In the genomic region with DNA sequence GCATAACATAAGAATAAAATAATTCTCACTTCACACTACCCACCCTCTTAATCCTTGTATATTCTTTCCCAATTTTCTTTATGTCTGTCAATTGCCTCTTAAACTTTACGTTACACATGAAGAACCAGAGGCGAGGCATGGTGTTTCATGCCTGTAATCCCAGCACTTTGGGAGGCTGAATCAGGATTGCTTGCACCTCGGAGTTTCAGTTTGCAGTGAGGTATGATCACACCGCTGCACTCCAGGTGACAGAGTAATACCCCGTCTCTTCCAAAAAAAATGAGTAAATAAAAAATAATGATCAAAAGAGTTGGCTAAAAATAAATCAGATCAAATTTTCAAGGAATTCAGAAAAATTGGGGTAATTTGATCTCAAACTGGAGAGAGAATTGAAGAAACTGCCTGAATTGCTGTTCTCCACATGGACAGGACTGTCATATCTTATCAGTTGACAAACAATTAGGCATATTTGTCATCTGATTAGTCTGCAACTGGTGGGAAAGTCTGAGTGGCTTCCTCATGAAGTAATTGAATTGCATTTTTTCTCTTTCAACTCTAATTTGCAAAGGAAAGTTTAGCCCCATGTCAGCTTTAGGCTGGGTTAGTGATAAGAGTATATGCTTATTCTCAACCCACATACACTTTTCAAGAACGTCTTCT, we compare ENCODE assay signal across 20 cellular contexts.
"Had no signal": no experiment of that assay in that cellular context is flagged by ENCODE, and none has a peak within 500 bp of the region (broad histone marks: within the 10 kb centered on the region; RNA-seq: fewer than 3 reads in every experiment).

No MANE protein-coding gene starts in this region.

- H3K4me3 Mint-ChIP-seq: activated CD4-positive, alpha-beta memory T cell treated with anti-CD3 and anti-CD28 coated beads for 36 hours; activated naive CD8-positive, alpha-beta T cell treated with anti-CD3 and anti-CD28 coated beads, Interleukin-2, amount 10 ng/mL, durations not matched to agents 7 days and 5 days; activated T-helper 17 cell treated with anti-CD3 and anti-CD28 coated beads, Interleukin-2, amount 50 U/mL, for 72 hours; nephron progenitor cell; stimulated activated naive B cell treated with anti-CD40 and anti-IgM and Interleukin-4, amounts not matched to agents 10 μg/mL and 1 μg/mL and 100 μg/mL, for 72 hours; WTC11 had no signal

- H3K4me1 ChIP-seq: esophagus muscularis mucosa, upper lobe of right lung had no signal

- H3K27ac Mint-ChIP-seq: activated CD4-positive, alpha-beta memory T cell treated with anti-CD3 and anti-CD28 coated beads for 36 hours; activated naive CD8-positive, alpha-beta T cell treated with anti-CD3 and anti-CD28 coated beads, Interleukin-2, amount 10 ng/mL, durations not matched to agents 7 days and 5 days; activated T-helper 17 cell treated with anti-CD3 and anti-CD28 coated beads, Interleukin-2, amount 50 U/mL, for 72 hours; nephron progenitor cell; stimulated activated naive B cell treated with anti-CD40 and anti-IgM and Interleukin-4, amounts not matched to agents 10 μg/mL and 1 μg/mL and 100 μg/mL, for 72 hours; WTC11 had no signal

- H3K9me3 ChIP-seq: esophagus muscularis mucosa, thoracic aorta, upper lobe of right lung had no signal

- H3K4me3 ChIP-seq: esophagus muscularis mucosa, thoracic aorta, upper lobe of right lung had no signal

- H3K36me3 Mint-ChIP-seq: activated CD4-positive, alpha-beta memory T cell treated with anti-CD3 and anti-CD28 coated beads for 36 hours; activated naive CD8-positive, alpha-beta T cell treated with anti-CD3 and anti-CD28 coated beads, Interleukin-2, amount 10 ng/mL, durations not matched to agents 7 days and 5 days; stimulated activated naive B cell treated with anti-CD40 and anti-IgM and Interleukin-4, amounts not matched to agents 10 μg/mL and 1 μg/mL and 100 μg/mL, for 72 hours; WTC11 had no signal

- ATAC-seq: activated T-helper 17 cell treated with anti-CD3 and anti-CD28 coated beads, Interleukin-2, amount 50 U/mL, for 72 hours; left ventricle myocardium superior; stimulated activated naive B cell treated with anti-CD40 and anti-IgM and Interleukin-4, amounts not matched to agents 10 μg/mL and 1 μg/mL and 100 μg/mL, for 72 hours; upper lobe of right lung; WTC11 had no signal

- H3K27ac ChIP-seq: esophagus muscularis mucosa, thoracic aorta, upper lobe of right lung had no signal

- H3K36me3 ChIP-seq: esophagus muscularis mucosa, thoracic aorta, upper lobe of right lung had no signal

- H3K4me1 Mint-ChIP-seq: activated naive CD8-positive, alpha-beta T cell treated with anti-CD3 and anti-CD28 coated beads, Interleukin-2, amount 10 ng/mL, durations not matched to agents 7 days and 5 days; activated T-helper 17 cell treated with anti-CD3 and anti-CD28 coated beads, Interleukin-2, amount 50 U/mL, for 72 hours; nephron progenitor cell; stimulated activated naive B cell treated with anti-CD40 and anti-IgM and Interleukin-4, amounts not matched to agents 10 μg/mL and 1 μg/mL and 100 μg/mL, for 72 hours had no signal

- DNase-seq: activated CD4-positive, alpha-beta memory T cell treated with anti-CD3 and anti-CD28 coated beads for 36 hours; activated CD4-positive, alpha-beta T cell treated with anti-CD3 and anti-CD28 coated beads for 4 hours; activated naive CD4-positive, alpha-beta T cell treated with Interleukin-2 at 50 U/mL for 16 hours; activated naive CD8-positive, alpha-beta T cell treated with anti-CD3 and anti-CD28 coated beads, Interleukin-2, amount 10 ng/mL, durations not matched to agents 7 days and 5 days; cortex of kidney; effector CD4-positive, alpha-beta T cell; kidney glomerular epithelial cell; left ventricle myocardium superior; midbrain; nephron progenitor cell; nucleus accumbens; posterior cingulate gyrus; stimulated activated naive B cell treated with anti-CD40 and anti-IgM and Interleukin-4, amounts not matched to agents 10 μg/mL and 1 μg/mL and 100 μg/mL, for 72 hours; SW 1271; T-helper 2 cell; upper lobe of right lung had no signal

- H3K9me3 Mint-ChIP-seq: activated CD4-positive, alpha-beta memory T cell treated with anti-CD3 and anti-CD28 coated beads for 36 hours; activated naive CD8-positive, alpha-beta T cell treated with anti-CD3 and anti-CD28 coated beads, Interleukin-2, amount 10 ng/mL, durations not matched to agents 7 days and 5 days; activated T-helper 17 cell treated with anti-CD3 and anti-CD28 coated beads, Interleukin-2, amount 50 U/mL, for 72 hours; nephron progenitor cell; stimulated activated naive B cell treated with anti-CD40 and anti-IgM and Interleukin-4, amounts not matched to agents 10 μg/mL and 1 μg/mL and 100 μg/mL, for 72 hours; WTC11 had no signal

- H3K27me3 ChIP-seq: esophagus muscularis mucosa, upper lobe of right lung had no signal
